In the genomic region with DNA sequence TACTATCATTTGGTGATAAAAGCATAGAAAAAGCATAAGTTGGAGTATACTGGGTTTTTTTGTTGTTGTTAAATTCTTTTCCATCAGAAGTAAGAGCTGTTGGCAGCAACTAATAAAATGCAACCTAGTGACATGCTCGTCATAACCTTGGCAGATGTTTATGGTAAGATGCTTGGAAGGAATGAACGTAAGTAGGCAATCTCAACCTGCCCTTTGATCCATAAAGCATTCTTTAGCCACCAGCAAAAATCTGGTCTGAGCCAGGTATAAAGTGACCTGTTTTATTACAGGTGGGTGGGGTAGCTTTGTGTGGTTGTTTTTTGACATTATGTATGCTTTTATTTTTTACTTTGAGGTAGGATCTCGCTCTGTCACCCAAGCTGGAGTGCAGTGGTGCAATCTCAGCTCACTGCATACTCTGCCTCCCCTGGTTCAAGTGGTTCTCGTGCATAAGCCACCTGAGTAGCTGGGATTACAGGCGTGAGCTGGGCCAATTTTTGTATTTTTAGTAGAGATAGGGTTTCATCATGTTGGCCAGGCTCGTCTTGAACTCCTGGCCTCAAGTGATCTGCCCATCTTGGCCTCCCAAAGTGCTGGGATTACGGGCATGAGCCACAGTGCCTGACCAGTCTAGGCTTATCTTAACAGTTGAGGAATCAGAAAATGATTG, we compare ENCODE assay signal across 15 cellular contexts. TPM values are rescaled to one million over a fixed set of nuclear protein-coding genes. Genes with fewer than 3 reads are reported as not detected.
DNase-seq lines count a peak whose midpoint lies in the region; ATAC-seq, FAIRE-seq and TF ChIP-seq lines count a peak whose summit lies in the region.
"Had no signal": no experiment of that assay in that cellular context is flagged by ENCODE, and none has a peak within 500 bp of the region (broad histone marks: within the 10 kb centered on the region; RNA-seq: fewer than 3 reads in every experiment).

No MANE protein-coding gene starts in this region.

- DNase-seq in NCI-H524 (lab: John Stamatoyannopoulos, UW) (peak; percentile 41 to 49), chondrocyte (ENCODE audit: low spot score) (no peak), thyroid gland (peak; percentile 54 to 69), GM12891 (ENCODE audit: insufficient read length, low spot score) (no peak), NCI-H526 (lab: John Stamatoyannopoulos, UW) (no peak)
- DNase-seq: activated CD4-positive, alpha-beta T cell treated with anti-CD3 and anti-CD28 coated beads, Interleukin-2, amount 10 ng/mL, durations not matched to agents 7 days and 5 days; activated effector memory CD4-positive, alpha-beta T cell treated with Interleukin-2 at 50 U/mL for 16 hours; CD4-positive, alpha-beta T cell had no signal

- no peaks in the 10 kb centered on the region for H3K27me3 Mint-ChIP-seq in chondrocyte (ENCODE audit: low read depth)
- no peaks in the 10 kb centered on the region for H3K27me3 Mint-ChIP-seq in activated T-helper 17 cell treated with anti-CD3 and anti-CD28 coated beads, Interleukin-2, amount 50 U/mL, for 72 hours
- H3K27me3 Mint-ChIP-seq: activated CD4-positive, alpha-beta T cell treated with anti-CD3 and anti-CD28 coated beads, Interleukin-2, amount 10 ng/mL, durations not matched to agents 7 days and 5 days; CD4-positive, alpha-beta T cell had no signal

- peak overlapping the region; percentile 33 for H3K9ac ChIP-seq in muscle layer of colon (ENCODE audit: low read length)

- ATAC-seq in activated T-helper 17 cell treated with anti-CD3 and anti-CD28 coated beads, Interleukin-2, amount 50 U/mL, for 72 hours (replicated peaks) = no peak
- ATAC-seq: body of pancreas had no signal

- no peak for FAIRE-seq in GM12891 (lab: Jason Lieb, UNC)
- FAIRE-seq: endometrium, GM19239, H1, RCC 7860 had no signal

- no peak for TF ChIP-seq CTCF in chondrocyte (IDR thresholded peaks at IDR 0.05)
- TF ChIP-seq CTCF in thyroid gland (IDR thresholded peaks at IDR 0.05) = no peak

- intact Hi-C loops in thyroid gland (cut with DNase I) = no loop called here

- peak overlapping the region; percentile 65 for H3K27ac Mint-ChIP-seq in chondrocyte (ENCODE audit: unreplicated experiment)
- no peak overlapping the region for H3K27ac Mint-ChIP-seq in activated T-helper 17 cell treated with anti-CD3 and anti-CD28 coated beads, Interleukin-2, amount 50 U/mL, for 72 hours
- H3K27ac Mint-ChIP-seq: activated CD4-positive, alpha-beta T cell treated with anti-CD3 and anti-CD28 coated beads, Interleukin-2, amount 10 ng/mL, durations not matched to agents 7 days and 5 days had no signal

- H3K27ac ChIP-seq in muscle layer of colon (ENCODE audit: low read depth, low read length) (peak overlapping the region; percentile 89), thyroid gland (peak overlapping the region; percentile 76 to 97 (median 97))
- H3K27ac ChIP-seq: body of pancreas had no signal

- H3K27me3 ChIP-seq in muscle layer of colon (ENCODE audit: control insufficient read depth in 1 of 2, insufficient read depth in 2 of 2, low read length in 2 of 2) (no peaks in the 10 kb centered on the region), thyroid gland (no peaks in the 10 kb centered on the region)
- H3K27me3 ChIP-seq: body of pancreas had no signal

- H3K4me1 Mint-ChIP-seq in chondrocyte (ENCODE audit: low read depth) = peaks cover 30% of the 10 kb centered on the region
- H3K4me1 Mint-ChIP-seq in activated T-helper 17 cell treated with anti-CD3 and anti-CD28 coated beads, Interleukin-2, amount 50 U/mL, for 72 hours = no peaks in the 10 kb centered on the region
- H3K4me1 Mint-ChIP-seq: activated CD4-positive, alpha-beta T cell treated with anti-CD3 and anti-CD28 coated beads, Interleukin-2, amount 10 ng/mL, durations not matched to agents 7 days and 5 days had no signal

- no peaks in the 10 kb centered on the region for H3K9me3 ChIP-seq in muscle layer of colon (ENCODE audit: low read length)
- no peaks in the 10 kb centered on the region for H3K9me3 ChIP-seq in thyroid gland
- H3K9me3 ChIP-seq: body of pancreas had no signal

- WGBS in thyroid gland, 2 donors = 50 to 55% methylated on average over 7 of the region's 7 CpGs

- H3K4me1 ChIP-seq in muscle layer of colon (ENCODE audit: insufficient read depth, low read length) (peaks cover 43% of the 10 kb centered on the region), thyroid gland (peaks cover 23 to 35% of the 10 kb centered on the region in 2 donors)

- no peak overlapping the region for H3K4me3 Mint-ChIP-seq in chondrocyte (ENCODE audit: unreplicated experiment)
- no peak overlapping the region for H3K4me3 Mint-ChIP-seq in activated T-helper 17 cell treated with anti-CD3 and anti-CD28 coated beads, Interleukin-2, amount 50 U/mL, for 72 hours
- H3K4me3 Mint-ChIP-seq: activated CD4-positive, alpha-beta T cell treated with anti-CD3 and anti-CD28 coated beads, Interleukin-2, amount 10 ng/mL, durations not matched to agents 7 days and 5 days; CD4-positive, alpha-beta T cell had no signal

- H3K4me3 ChIP-seq in muscle layer of colon (ENCODE audit: low read depth in 1 of 2, low read length in 2 of 2) = no peak overlapping the region
- no peak overlapping the region for H3K4me3 ChIP-seq in thyroid gland (replicated peaks in 1 of 3)
- H3K4me3 ChIP-seq: body of pancreas had no signal

- peaks cover 34% of the 10 kb centered on the region for H3K36me3 Mint-ChIP-seq in chondrocyte (ENCODE audit: low read depth)
- peaks cover 85% of the 10 kb centered on the region for H3K36me3 Mint-ChIP-seq in activated T-helper 17 cell treated with anti-CD3 and anti-CD28 coated beads, Interleukin-2, amount 50 U/mL, for 72 hours (ENCODE audit: low read depth)

- peaks cover 47% of the 10 kb centered on the region for H3K36me3 ChIP-seq in muscle layer of colon (ENCODE audit: insufficient read depth, low read length)
- peaks cover 21 to 36% of the 10 kb centered on the region in 2 donors for H3K36me3 ChIP-seq in thyroid gland

- TF ChIP-seq POLR2A in thyroid gland (IDR thresholded peaks at IDR 0.05) (no peak), GM12891 (IDR thresholded peaks at IDR 0.05; ENCODE audit: low read depth, low read length) (no peak)

- H3K9me3 Mint-ChIP-seq in chondrocyte (ENCODE audit: low read depth) = no peaks in the 10 kb centered on the region
- H3K9me3 Mint-ChIP-seq in activated T-helper 17 cell treated with anti-CD3 and anti-CD28 coated beads, Interleukin-2, amount 50 U/mL, for 72 hours = no peaks in the 10 kb centered on the region
- H3K9me3 Mint-ChIP-seq: activated CD4-positive, alpha-beta T cell treated with anti-CD3 and anti-CD28 coated beads, Interleukin-2, amount 10 ng/mL, durations not matched to agents 7 days and 5 days; CD4-positive, alpha-beta T cell had no signal

TF ChIP-seq in GM12891, 5 proteins besides CTCF, POLR2A, EP300 and RAD21:
- no peak for TF ChIP-seq PAX5 (IDR thresholded peaks at IDR 0.05; ENCODE audit: insufficient read depth, low read length, severe bottlenecking)
- no peak for TF ChIP-seq SPI1 (IDR thresholded peaks at IDR 0.05; ENCODE audit: low read depth, low read length)
- TF ChIP-seq TAF1 (IDR thresholded peaks at IDR 0.05; ENCODE audit: low read depth, low read length) = no peak
- no peak for TF ChIP-seq POU2F2 (IDR thresholded peaks at IDR 0.05; ENCODE audit: low read depth, low read length)
- no peak for TF ChIP-seq POLR2AphosphoS5 (IDR thresholded peaks at IDR 0.05; ENCODE audit: low read depth, low read length)

RNA-seq across cellular contexts. Expression of a gene that starts 22.0 kb away (rescaled TPM):
- total RNA-seq in chondrocyte (110 to 218 TPM (median 205 TPM) in 3 replicates), thyroid gland (100 to 1,000 TPM in 3 of 4 donors, 10 to 100 TPM in 1; 89.2 to 218 (median 168) TPM)
- 90.2 TPM for polyA plus RNA-seq in GM12891 (2012; ENCODE audit: low read depth, missing spikeins)
- 100 to 1,000 TPM; 118 to 403 TPM for total RNA-seq in activated T-helper 17 cell treated with anti-CD3 and anti-CD28 coated beads, Interleukin-2, amount 50 U/mL, for 72 hours

Comparison
In these comparisons a context has a peak if more than half of its experiments do, and no peak if none do; other contexts are left out.
1. DNase-seq: peak in NCI-H524 (2 of 2) and thyroid gland (2 of 2); none in chondrocyte (single experiment), GM12891 (single experiment) and NCI-H526 (0 of 2).